Comparison of ENCODE assay signal across 9 cellular contexts in genomic region chr14:75906680-75907280, GRCh38.
DNase-seq lines count a peak whose midpoint lies in the region; ATAC-seq, FAIRE-seq and TF ChIP-seq lines count a peak whose summit lies in the region.
"Had no signal": no experiment of that assay in that cellular context is flagged by ENCODE, and none has a peak within 500 bp of the region (broad histone marks: within the 10 kb centered on the region; RNA-seq: fewer than 3 reads in every experiment).

No MANE protein-coding gene starts in this region.

- H3K9me3 ChIP-seq in mammary epithelial cell (replicated peaks; ENCODE audit: insufficient read depth, low read length) (no peaks in the 10 kb centered on the region), kidney (ENCODE audit: control insufficient read depth in 1 of 2, low read length in 2 of 2) (no peaks in the 10 kb centered on the region)

- in situ Hi-C loops in mammary epithelial cell (cut with MboI; ENCODE audit: low sequenced_read_pairs in 2 of 2) = no loop called here

- intact Hi-C loops in mammary epithelial cell (cut with micrococcal nuclease) (loop anchor here (1.0 to 10.0 kb wide), 6 partner anchors 71 to 738 kb away; no protein-coding TSS in a partner anchor), kidney (cut with DNase I) (no loop called here)

- no peaks in the 10 kb centered on the region for H3K79me2 ChIP-seq in mammary epithelial cell (ENCODE audit: insufficient read depth, low read length)

- TF ChIP-seq CTCF in GM12865 (IDR thresholded peaks at IDR 0.05; ENCODE audit: insufficient read depth, low read depth, low read length, missing control alignments) (peak; percentile 73), WI38 (IDR thresholded peaks at IDR 0.05; ENCODE audit: low read depth, low read length) (peak; percentile 62), mammary epithelial cell (conservative IDR thresholded peaks at IDR 0.05 in 1 of 2, IDR thresholded peaks at IDR 0.05 in 1 of 2; ENCODE audit: extremely low read depth in 1 of 2, insufficient read depth in 1 of 2, low read depth in 1 of 2, low read length in 2 of 2) (peak; percentile 82 to 93), kidney (IDR thresholded peaks at IDR 0.05; ENCODE audit: borderline replicate concordance, extremely low read depth, insufficient read depth) (peak; percentile 76)

- no TSS peak for BruUV-seq in mammary epithelial cell (replicated peaks; lab: Mats Ljungman, UMichigan)

- WGBS in mammary epithelial cell (ENCODE audit: low coverage, missing lambda C conversion rate) = 49% methylated on average over 4 of the region's 4 CpGs

- no peaks in the 10 kb centered on the region for H4K20me1 ChIP-seq in mammary epithelial cell (ENCODE audit: insufficient read depth, low read length)

- H3K4me3 ChIP-seq in GM12865 (ENCODE audit: low read depth, low read length) (no peak overlapping the region), WI38 (ENCODE audit: low read depth, low read length) (no peak overlapping the region), mammary epithelial cell (replicated peaks in 1 of 3; ENCODE audit: insufficient read depth in 1 of 3, low read depth in 2 of 3, low read length in 3 of 3) (no peak overlapping the region), kidney (ENCODE audit: low read length in 2 of 2) (no peak overlapping the region)

- dilution Hi-C loops in mammary epithelial cell (cut with HindIII; ENCODE audit: low sequenced_read_pairs) = no loop called here

- H2AFZ ChIP-seq in mammary epithelial cell (ENCODE audit: low read depth, low read length) = no peak overlapping the region

- H3K27me3 ChIP-seq in mammary epithelial cell (ENCODE audit: insufficient read depth, low read length) = no peaks in the 10 kb centered on the region

- H3K4me1 ChIP-seq in mammary epithelial cell (ENCODE audit: insufficient read depth, low read length) (peaks cover 10% of the 10 kb centered on the region), kidney (ENCODE audit: control insufficient read depth in 1 of 2, insufficient read depth in 1 of 2, low read depth in 1 of 2, low read length in 2 of 2) (no peaks in the 10 kb centered on the region)

- H3K4me2 ChIP-seq in mammary epithelial cell (ENCODE audit: insufficient read depth, low read depth, low read length) = no peak overlapping the region

- H3K36me3 ChIP-seq in mammary epithelial cell (ENCODE audit: insufficient read depth, low read length) (no peaks in the 10 kb centered on the region), kidney (ENCODE audit: control insufficient read depth in 1 of 2, insufficient read depth in 2 of 2, low read length in 2 of 2) (peaks cover 3 to 5% of the 10 kb centered on the region in 2 donors)

- H3K9ac ChIP-seq in mammary epithelial cell (ENCODE audit: insufficient read depth, low read length) (no peak overlapping the region), kidney (ENCODE audit: low read length in 2 of 2) (no peak overlapping the region)

- peak; percentile 75 for DNase-seq in GM12865 (ENCODE audit: low read depth)
- peak; percentile 46 for DNase-seq in NCI-H1105 treated with DMSO at 0.1 percent for 48 hours (lab: John Stamatoyannopoulos, UW)
- DNase-seq in mammary epithelial cell = peak; percentile 33
- no peak for DNase-seq in kidney
- DNase-seq in stimulated activated CD4-positive, alpha-beta T cell treated with anti-CD3 and anti-CD28 coated beads, Interleukin-4, amount 100 ng/mL, for 24 hours = peak; percentile 74

- H3K27ac ChIP-seq in mammary epithelial cell (ENCODE audit: insufficient read depth, low read depth, low read length) (no peak overlapping the region), kidney (ENCODE audit: low read depth in 2 of 2, low read length in 2 of 2) (no peak overlapping the region)
- H3K27ac ChIP-seq: epithelial cell of prostate had no signal

- ATAC-seq in HG02973 (IDR thresholded peaks at IDR 0.05; ENCODE audit: unreplicated experiment) (no peak), GM21515 (IDR thresholded peaks at IDR 0.05; ENCODE audit: unreplicated experiment) (no peak)

- FAIRE-seq in kidney (lab: Jason Lieb, UNC) = peak; percentile 96

- CTCF ChIA-PET in mammary epithelial cell (lab: Charles Lee; ENCODE audit: low non-redundant PET) = interaction anchor here (0.5 to 1.3 kb wide), 10 partner anchors 23 to 905 kb away, joined by 3 to 11 read pairs (median 5); no protein-coding TSS in a partner anchor
